ENCODE assay signal across 27 cellular contexts in the genomic region with DNA sequence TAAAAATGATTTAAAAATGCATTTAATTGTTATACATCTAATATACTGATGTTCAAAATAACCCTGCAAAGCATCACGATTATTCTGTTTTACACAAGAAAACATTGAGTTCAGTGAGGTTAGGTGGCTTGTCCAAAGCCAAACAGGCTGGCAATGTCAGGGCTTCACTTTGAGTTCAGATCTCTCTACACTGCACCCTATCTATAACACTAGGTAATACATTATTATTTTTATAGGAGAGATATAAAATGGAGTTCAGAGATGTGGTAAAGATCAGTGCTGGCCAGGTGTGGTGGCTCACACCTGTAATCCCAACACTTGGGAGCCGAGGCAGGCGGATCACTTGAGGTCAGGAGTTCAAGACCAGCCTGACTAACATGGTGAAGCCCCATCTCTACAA.
DNase-seq lines count a peak whose midpoint lies in the region; ATAC-seq and TF ChIP-seq lines count a peak whose summit lies in the region.
"Had no signal": no experiment of that assay in that cellular context is flagged by ENCODE, and none has a peak within 500 bp of the region (broad histone marks: within the 10 kb centered on the region; RNA-seq: fewer than 3 reads in every experiment).

No MANE protein-coding gene starts in this region.

- TF ChIP-seq EP300 in neural cell (conservative IDR thresholded peaks at IDR 0.05; ENCODE audit: poor library complexity, severe bottlenecking), result no peak

- no peak for TF ChIP-seq RAD21 in neural cell (conservative IDR thresholded peaks at IDR 0.05)

- H3K9me3 ChIP-seq in Panc1 (ENCODE audit: control insufficient read depth, insufficient read depth, low read depth, low read length) (no peaks in the 10 kb centered on the region), neural cell (ENCODE audit: low read length) (no peaks in the 10 kb centered on the region)
- H3K9me3 ChIP-seq: ovary had no signal

- intact Hi-C loops in Panc1 (cut with micrococcal nuclease; ENCODE audit: unreplicated experiment), result no loop called here

- BruUV-seq in Panc1 (replicated peaks; lab: Mats Ljungman, UMichigan), result no TSS peak

- peak; percentile 2 for DNase-seq in DMS 273 (lab: John Stamatoyannopoulos, UW; ENCODE audit: unreplicated experiment)
- no peak for DNase-seq in DMS 273 treated with DMSO at 0.1 percent for 48 hours (lab: John Stamatoyannopoulos, UW)
- DNase-seq in Panc1 (ENCODE audit: low read depth, low spot score), result no peak
- no peak for DNase-seq in COR-L47 (lab: John Stamatoyannopoulos, UW)
- DNase-seq in cerebellum (ENCODE audit: low spot score), result no peak
- DNase-seq: 8988T; activated CD4-positive, alpha-beta T cell treated with anti-CD3 and anti-CD28 coated beads, Interleukin-2, amount 10 ng/mL, durations not matched to agents 24 days and 14 days; activated gamma-delta T cell treated with Interleukin-2 at 50 U/mL for 16 hours; activated T-cell treated with anti-CD3 and anti-CD28 coated beads, Interleukin-2, amount 50 U/mL, for 24 hours; CD4-positive, alpha-beta memory T cell; central memory CD4-positive, alpha-beta T cell; dorsolateral prefrontal cortex; kidney; natural killer cell; NCI-H1417; NCI-H2081; NCI-H2227 treated with DMSO at 0.1 percent for 48 hours; NCI-H526 treated with DMSO at 0.1 percent for 48 hours; ovary; small intestine; stimulated activated CD4-positive, alpha-beta T cell treated with anti-CD3 and anti-CD28 coated beads, Interleukin-1b, Interleukin-23, amount 100 ng/mL, for 48 hours; stimulated activated CD8-positive, alpha-beta memory T cell treated with anti-CD3 and anti-CD28 coated beads, Interleukin-4, amount 100 ng/mL, for 48 hours; stimulated activated naive CD8-positive, alpha-beta T cell treated with anti-CD3 and anti-CD28 coated beads, Interleukin-15, amount 100 ng/mL, for 72 hours had no signal

- H3K9ac ChIP-seq in KMS-11 (no peak overlapping the region), neural cell (ENCODE audit: low read length) (no peak overlapping the region)

- H3K36me3 ChIP-seq in KMS-11 (ENCODE audit: insufficient read depth) (no peaks in the 10 kb centered on the region), Panc1 (ENCODE audit: control insufficient read depth, insufficient read depth, low read length) (no peaks in the 10 kb centered on the region), neural cell (ENCODE audit: insufficient read depth, low read length) (no peaks in the 10 kb centered on the region)
- H3K36me3 ChIP-seq: ovary had no signal

- H4K20me1 ChIP-seq in KMS-11 (ENCODE audit: insufficient read depth), result no peaks in the 10 kb centered on the region
- no peaks in the 10 kb centered on the region for H4K20me1 ChIP-seq in neural cell (ENCODE audit: insufficient read depth)

- no peak overlapping the region for H2AFZ ChIP-seq in KMS-11 (ENCODE audit: low read depth)
- no peak overlapping the region for H2AFZ ChIP-seq in neural cell (ENCODE audit: low read depth, low read length)

- CTCF ChIA-PET in Panc1 (lab: Charles Lee), result no interaction called here

- H3F3A ChIP-seq in neural cell (ENCODE audit: insufficient read depth, low read length, poor library complexity, severe bottlenecking), result peaks cover 6% of the 10 kb centered on the region

- H3K4me2 ChIP-seq in KMS-11, result no peak overlapping the region
- no peak overlapping the region for H3K4me2 ChIP-seq in neural cell (ENCODE audit: low read length)

- no peaks in the 10 kb centered on the region for H3K4me1 ChIP-seq in KMS-11 (ENCODE audit: low read depth, poor library complexity, severe bottlenecking)
- no peaks in the 10 kb centered on the region for H3K4me1 ChIP-seq in Panc1 (ENCODE audit: control insufficient read depth, insufficient read depth, low read length)

- POLR2A ChIA-PET in Panc1 (lab: Charles Lee), result no interaction called here

- ATAC-seq in Panc1, result no peak
- ATAC-seq in HG03432 (IDR thresholded peaks at IDR 0.05; ENCODE audit: unreplicated experiment), result no peak
- ATAC-seq: natural killer cell; stimulated activated naive CD8-positive, alpha-beta T cell treated with anti-CD3 and anti-CD28 coated beads, Interleukin-15, amount 100 ng/mL, for 72 hours had no signal

- H3K27ac ChIP-seq in KMS-11 (no peak overlapping the region), Panc1 (ENCODE audit: low read length) (no peak overlapping the region), neural cell (ENCODE audit: low read length) (no peak overlapping the region)
- H3K27ac ChIP-seq: dorsolateral prefrontal cortex, ovary, VCaP had no signal

- H3K27me3 ChIP-seq in KMS-11 (ENCODE audit: insufficient read depth, low read depth) (no peaks in the 10 kb centered on the region), Panc1 (ENCODE audit: control insufficient read depth, insufficient read depth, low read length) (no peaks in the 10 kb centered on the region), neural cell (ENCODE audit: insufficient read depth, low read depth, low read length) (no peaks in the 10 kb centered on the region)
- H3K27me3 ChIP-seq: ovary had no signal

- H3K79me2 ChIP-seq in KMS-11 (ENCODE audit: insufficient read depth, low read depth), result no peaks in the 10 kb centered on the region
- no peaks in the 10 kb centered on the region for H3K79me2 ChIP-seq in neural cell (replicated peaks; ENCODE audit: insufficient read depth, low read length)

- H3K9me2 ChIP-seq in neural cell (ENCODE audit: insufficient read depth, low read length), result no peaks in the 10 kb centered on the region

- no peak overlapping the region for H3K4me3 ChIP-seq in KMS-11 (IDR thresholded peaks at IDR 0.05; ENCODE audit: insufficient read depth, low read depth, low read length)
- H3K4me3 ChIP-seq in Panc1 (ENCODE audit: low read depth in 2 of 2, low read length in 2 of 2), result no peak overlapping the region
- H3K4me3 ChIP-seq in neural cell (ENCODE audit: low read length), result no peak overlapping the region
- H3K4me3 ChIP-seq: dorsolateral prefrontal cortex, ovary had no signal

- in situ Hi-C loops in Panc1 (cut with HindIII; ENCODE audit: low pct_unique_long_range_greater_than_20kb, low sequenced_read_pairs), result no loop called here

- TF ChIP-seq CTCF in KMS-11 (conservative IDR thresholded peaks at IDR 0.05; ENCODE audit: low read depth, low read length) (0 out of 2 replicates have a peak, but pooled peaks have one; percentile 13), Panc1 (IDR thresholded peaks at IDR 0.05) (peak; percentile 11; the same call in 1 of the 2 replicates), neural cell (IDR thresholded peaks at IDR 0.05; ENCODE audit: poor library complexity, severe bottlenecking) (peak; percentile 41)

TF ChIP-seq in neural cell, 6 proteins besides CTCF, POLR2A, EP300 and RAD21:
- TF ChIP-seq MXI1 (conservative IDR thresholded peaks at IDR 0.05; ENCODE audit: poor library complexity, severe bottlenecking), result no peak
- TF ChIP-seq EZH2 (IDR thresholded peaks at IDR 0.05; ENCODE audit: borderline replicate concordance, insufficient read depth, low read length, poor library complexity, severe bottlenecking), result no peak
- TF ChIP-seq, protein P1, sequence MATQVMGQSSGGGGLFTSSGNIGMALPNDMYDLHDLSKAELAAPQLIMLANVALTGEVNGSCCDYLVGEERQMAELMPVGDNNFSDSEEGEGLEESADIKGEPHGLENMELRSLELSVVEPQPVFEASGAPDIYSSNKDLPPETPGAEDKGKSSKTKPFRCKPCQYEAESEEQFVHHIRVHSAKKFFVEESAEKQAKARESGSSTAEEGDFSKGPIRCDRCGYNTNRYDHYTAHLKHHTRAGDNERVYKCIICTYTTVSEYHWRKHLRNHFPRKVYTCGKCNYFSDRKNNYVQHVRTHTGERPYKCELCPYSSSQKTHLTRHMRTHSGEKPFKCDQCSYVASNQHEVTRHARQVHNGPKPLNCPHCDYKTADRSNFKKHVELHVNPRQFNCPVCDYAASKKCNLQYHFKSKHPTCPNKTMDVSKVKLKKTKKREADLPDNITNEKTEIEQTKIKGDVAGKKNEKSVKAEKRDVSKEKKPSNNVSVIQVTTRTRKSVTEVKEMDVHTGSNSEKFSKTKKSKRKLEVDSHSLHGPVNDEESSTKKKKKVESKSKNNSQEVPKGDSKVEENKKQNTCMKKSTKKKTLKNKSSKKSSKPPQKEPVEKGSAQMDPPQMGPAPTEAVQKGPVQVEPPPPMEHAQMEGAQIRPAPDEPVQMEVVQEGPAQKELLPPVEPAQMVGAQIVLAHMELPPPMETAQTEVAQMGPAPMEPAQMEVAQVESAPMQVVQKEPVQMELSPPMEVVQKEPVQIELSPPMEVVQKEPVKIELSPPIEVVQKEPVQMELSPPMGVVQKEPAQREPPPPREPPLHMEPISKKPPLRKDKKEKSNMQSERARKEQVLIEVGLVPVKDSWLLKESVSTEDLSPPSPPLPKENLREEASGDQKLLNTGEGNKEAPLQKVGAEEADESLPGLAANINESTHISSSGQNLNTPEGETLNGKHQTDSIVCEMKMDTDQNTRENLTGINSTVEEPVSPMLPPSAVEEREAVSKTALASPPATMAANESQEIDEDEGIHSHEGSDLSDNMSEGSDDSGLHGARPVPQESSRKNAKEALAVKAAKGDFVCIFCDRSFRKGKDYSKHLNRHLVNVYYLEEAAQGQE (IDR thresholded peaks at IDR 0.05; ENCODE audit: borderline replicate concordance), result no peak
- TF ChIP-seq SMC3 (conservative IDR thresholded peaks at IDR 0.05; ENCODE audit: poor library complexity), result no peak
- no peak for TF ChIP-seq POLR2AphosphoS5 (IDR thresholded peaks at IDR 0.05)
- TF ChIP-seq TAF1 (IDR thresholded peaks at IDR 0.05; ENCODE audit: low read depth), result no peak
TF ChIP-seq in neural cell: peak in this region for 0.
